In genomic region chr3:16950282-16950681, GRCh38 we compare ENCODE assay signal across 19 cellular contexts.
DNase-seq lines count a peak whose midpoint lies in the region; ATAC-seq and TF ChIP-seq lines count a peak whose summit lies in the region.
"Had no signal": no experiment of that assay in that cellular context is flagged by ENCODE, and none has a peak within 500 bp of the region (broad histone marks: within the 10 kb centered on the region; RNA-seq: fewer than 3 reads in every experiment).

No MANE protein-coding gene starts in this region.

- POLR2A ChIA-PET in activated CD8-positive, alpha-beta T cell treated with anti-CD3 and anti-CD28 coated beads for 36 hours (lab: Charles Lee): interaction anchor here (0.7 kb wide), 1 partner anchor 554 kb away, joined by 4 read pairs; no protein-coding TSS in a partner anchor
- POLR2A ChIA-PET in activated CD8-positive, alpha-beta T cell treated with anti-CD3 and anti-CD28 coated beads, Interleukin-2, amount 10 ng/mL, durations not matched to agents 7 days and 5 days (lab: Charles Lee): no interaction called here
- POLR2A ChIA-PET in naive thymus-derived CD8-positive, alpha-beta T cell (lab: Charles Lee): interaction anchor here (0.6 kb wide), 1 partner anchor 66 kb away, joined by 3 read pairs; no protein-coding TSS in a partner anchor

- no peak for DNase-seq in activated CD8-positive, alpha-beta T cell treated with anti-CD3 and anti-CD28 coated beads for 36 hours
- DNase-seq in activated CD8-positive, alpha-beta T cell treated with anti-CD3 and anti-CD28 coated beads, Interleukin-2, amount 10 ng/mL, durations not matched to agents 7 days and 5 days: no peak
- no peak for DNase-seq in central memory CD8-positive, alpha-beta T cell (ENCODE audit: low spot score in 2 of 2)
- no peak for DNase-seq in naive thymus-derived CD8-positive, alpha-beta T cell
- no peak for DNase-seq in stimulated activated effector memory CD8-positive, alpha-beta T cell treated with anti-CD3 and anti-CD28 coated beads, Interleukin-12 subunit alpha, Interleukin-12 subunit beta, amount 100 ng/mL, for 72 hours (ENCODE audit: low spot score in 2 of 2)
- DNase-seq in NCI-H1694 treated with DMSO at 0.1 percent for 48 hours (lab: John Stamatoyannopoulos, UW): no peak
- DNase-seq in prostate gland (ENCODE audit: low spot score): no peak
- no peak for DNase-seq in stimulated activated CD4-positive, alpha-beta T cell treated with anti-CD3 and anti-CD28 coated beads, Interleukin-15, amount 100 ng/mL, for 24 hours
- DNase-seq: Caco-2; CD4-positive, CD25-positive, alpha-beta regulatory T cell; CD8-positive, alpha-beta T cell; DMS153; DND-41; GOT3 had no signal

- H3K4me3 Mint-ChIP-seq in activated CD8-positive, alpha-beta T cell treated with anti-CD3 and anti-CD28 coated beads for 36 hours: no peak overlapping the region
- no peak overlapping the region for H3K4me3 Mint-ChIP-seq in activated CD8-positive, alpha-beta T cell treated with anti-CD3 and anti-CD28 coated beads, Interleukin-2, amount 10 ng/mL, durations not matched to agents 7 days and 5 days
- peak overlapping the region; percentile 8 for H3K4me3 Mint-ChIP-seq in central memory CD8-positive, alpha-beta T cell
- peak overlapping the region in 6 of 10 donors; percentile 36 to 66 (median 42) for H3K4me3 Mint-ChIP-seq in naive thymus-derived CD8-positive, alpha-beta T cell
- H3K4me3 Mint-ChIP-seq in stimulated activated effector memory CD8-positive, alpha-beta T cell treated with anti-CD3 and anti-CD28 coated beads, Interleukin-12 subunit alpha, Interleukin-12 subunit beta, amount 100 ng/mL, for 72 hours: no peak overlapping the region
- H3K4me3 Mint-ChIP-seq: B cell had no signal

- no peaks in the 10 kb centered on the region for H3K9me3 Mint-ChIP-seq in activated CD8-positive, alpha-beta T cell treated with anti-CD3 and anti-CD28 coated beads for 36 hours
- H3K9me3 Mint-ChIP-seq in activated CD8-positive, alpha-beta T cell treated with anti-CD3 and anti-CD28 coated beads, Interleukin-2, amount 10 ng/mL, durations not matched to agents 7 days and 5 days (ENCODE audit: insufficient read depth): no peaks in the 10 kb centered on the region
- H3K9me3 Mint-ChIP-seq in central memory CD8-positive, alpha-beta T cell: no peaks in the 10 kb centered on the region
- H3K9me3 Mint-ChIP-seq in naive thymus-derived CD8-positive, alpha-beta T cell: peaks cover 0 to 2% (median 0%) of the 10 kb centered on the region in 9 donors
- no peaks in the 10 kb centered on the region for H3K9me3 Mint-ChIP-seq in stimulated activated effector memory CD8-positive, alpha-beta T cell treated with anti-CD3 and anti-CD28 coated beads, Interleukin-12 subunit alpha, Interleukin-12 subunit beta, amount 100 ng/mL, for 72 hours
- H3K9me3 Mint-ChIP-seq: CD8-positive, alpha-beta T cell had no signal

- TF ChIP-seq CTCF in activated CD8-positive, alpha-beta T cell treated with anti-CD3 and anti-CD28 coated beads for 36 hours (IDR thresholded peaks at IDR 0.05): no peak
- no peak for TF ChIP-seq CTCF in prostate gland (IDR thresholded peaks at IDR 0.05)

- intact Hi-C loops in activated CD8-positive, alpha-beta T cell treated with anti-CD3 and anti-CD28 coated beads for 36 hours (cut with micrococcal nuclease): no loop called here
- intact Hi-C loops in prostate gland (cut with DNase I): no loop called here

- H3K4me1 ChIP-seq in prostate gland (replicated peaks): no peaks in the 10 kb centered on the region
- H3K4me1 ChIP-seq: BLaER1, Caco-2 had no signal

- no peaks in the 10 kb centered on the region for H3K27me3 Mint-ChIP-seq in activated CD8-positive, alpha-beta T cell treated with anti-CD3 and anti-CD28 coated beads for 36 hours
- H3K27me3 Mint-ChIP-seq in activated CD8-positive, alpha-beta T cell treated with anti-CD3 and anti-CD28 coated beads, Interleukin-2, amount 10 ng/mL, durations not matched to agents 7 days and 5 days (ENCODE audit: low read depth): no peaks in the 10 kb centered on the region
- H3K27me3 Mint-ChIP-seq in central memory CD8-positive, alpha-beta T cell: no peaks in the 10 kb centered on the region
- no peaks in the 10 kb centered on the region for H3K27me3 Mint-ChIP-seq in naive thymus-derived CD8-positive, alpha-beta T cell
- H3K27me3 Mint-ChIP-seq: B cell; CD4-positive, CD25-positive, alpha-beta regulatory T cell had no signal

- no peak overlapping the region for H3K27ac ChIP-seq in prostate gland
- H3K27ac ChIP-seq: 22Rv1, BLaER1, C4-2B had no signal

- H3K4me3 ChIP-seq in prostate gland: no peak overlapping the region
- H3K4me3 ChIP-seq: BLaER1, HAP-1 had no signal

- peaks cover 4% of the 10 kb centered on the region for H3K36me3 Mint-ChIP-seq in activated CD8-positive, alpha-beta T cell treated with anti-CD3 and anti-CD28 coated beads for 36 hours (ENCODE audit: low read depth)
- H3K36me3 Mint-ChIP-seq in activated CD8-positive, alpha-beta T cell treated with anti-CD3 and anti-CD28 coated beads, Interleukin-2, amount 10 ng/mL, durations not matched to agents 7 days and 5 days (ENCODE audit: low read depth): peaks cover 14% of the 10 kb centered on the region
- H3K36me3 Mint-ChIP-seq in central memory CD8-positive, alpha-beta T cell (ENCODE audit: insufficient read depth): peaks cover 1% of the 10 kb centered on the region
- H3K36me3 Mint-ChIP-seq in naive thymus-derived CD8-positive, alpha-beta T cell: peaks cover 0 to 7% (median 5%) of the 10 kb centered on the region in 3 donors
- H3K36me3 Mint-ChIP-seq in stimulated activated effector memory CD8-positive, alpha-beta T cell treated with anti-CD3 and anti-CD28 coated beads, Interleukin-12 subunit alpha, Interleukin-12 subunit beta, amount 100 ng/mL, for 72 hours: no peaks in the 10 kb centered on the region

- no peak for TF ChIP-seq POLR2A in prostate gland (IDR thresholded peaks at IDR 0.05)

- CTCF ChIA-PET in activated CD8-positive, alpha-beta T cell treated with anti-CD3 and anti-CD28 coated beads for 36 hours (lab: Charles Lee): no interaction called here
- CTCF ChIA-PET in activated CD8-positive, alpha-beta T cell treated with anti-CD3 and anti-CD28 coated beads, Interleukin-2, amount 10 ng/mL, durations not matched to agents 7 days and 5 days (lab: Charles Lee): no interaction called here

- 99% methylated on average over 2 of the region's 2 CpGs for WGBS in prostate gland

- H3K4me1 Mint-ChIP-seq in activated CD8-positive, alpha-beta T cell treated with anti-CD3 and anti-CD28 coated beads for 36 hours (ENCODE audit: low read depth): peaks cover 46% of the 10 kb centered on the region
- H3K4me1 Mint-ChIP-seq in activated CD8-positive, alpha-beta T cell treated with anti-CD3 and anti-CD28 coated beads, Interleukin-2, amount 10 ng/mL, durations not matched to agents 7 days and 5 days (ENCODE audit: low read depth): peaks cover 15% of the 10 kb centered on the region
- peaks cover 53% of the 10 kb centered on the region for H3K4me1 Mint-ChIP-seq in central memory CD8-positive, alpha-beta T cell
- H3K4me1 Mint-ChIP-seq in naive thymus-derived CD8-positive, alpha-beta T cell: peaks cover 24 to 59% (median 50%) of the 10 kb centered on the region in 4 donors
- peaks cover 50% of the 10 kb centered on the region for H3K4me1 Mint-ChIP-seq in stimulated activated effector memory CD8-positive, alpha-beta T cell treated with anti-CD3 and anti-CD28 coated beads, Interleukin-12 subunit alpha, Interleukin-12 subunit beta, amount 100 ng/mL, for 72 hours

- H3K27me3 ChIP-seq in prostate gland (replicated peaks; ENCODE audit: insufficient read depth): no peaks in the 10 kb centered on the region
- H3K27me3 ChIP-seq: BLaER1 had no signal

- no peaks in the 10 kb centered on the region for H3K36me3 ChIP-seq in prostate gland
- H3K36me3 ChIP-seq: BLaER1, HAP-1 had no signal

- peak overlapping the region; percentile 36 for H3K27ac Mint-ChIP-seq in activated CD8-positive, alpha-beta T cell treated with anti-CD3 and anti-CD28 coated beads for 36 hours
- H3K27ac Mint-ChIP-seq in activated CD8-positive, alpha-beta T cell treated with anti-CD3 and anti-CD28 coated beads, Interleukin-2, amount 10 ng/mL, durations not matched to agents 7 days and 5 days: no peak overlapping the region
- peak overlapping the region; percentile 19 for H3K27ac Mint-ChIP-seq in central memory CD8-positive, alpha-beta T cell (ENCODE audit: low read depth)
- H3K27ac Mint-ChIP-seq in naive thymus-derived CD8-positive, alpha-beta T cell: peak overlapping the region in 3 of 10 donors; percentile 0 to 57 (median 53)
- H3K27ac Mint-ChIP-seq in stimulated activated effector memory CD8-positive, alpha-beta T cell treated with anti-CD3 and anti-CD28 coated beads, Interleukin-12 subunit alpha, Interleukin-12 subunit beta, amount 100 ng/mL, for 72 hours: peak overlapping the region; percentile 4
- H3K27ac Mint-ChIP-seq: B cell; CD4-positive, CD25-positive, alpha-beta regulatory T cell; CD8-positive, alpha-beta T cell had no signal

- ATAC-seq in activated CD8-positive, alpha-beta T cell treated with anti-CD3 and anti-CD28 coated beads for 36 hours: no peak
- no peak for ATAC-seq in activated CD8-positive, alpha-beta T cell treated with anti-CD3 and anti-CD28 coated beads, Interleukin-2, amount 10 ng/mL, durations not matched to agents 7 days and 5 days
- no peak for ATAC-seq in central memory CD8-positive, alpha-beta T cell (replicated peaks; ENCODE audit: extremely low read depth, poor library complexity, severe bottlenecking)
- ATAC-seq in naive thymus-derived CD8-positive, alpha-beta T cell: no peak
- ATAC-seq in stimulated activated effector memory CD8-positive, alpha-beta T cell treated with anti-CD3 and anti-CD28 coated beads, Interleukin-12 subunit alpha, Interleukin-12 subunit beta, amount 100 ng/mL, for 72 hours: no peak
- ATAC-seq: CD8-positive, alpha-beta T cell had no signal

- no peaks in the 10 kb centered on the region for H3K9me3 ChIP-seq in prostate gland
- H3K9me3 ChIP-seq: Caco-2 had no signal

Comparison
In these comparisons a context has a peak if more than half of its experiments do, and no peak if none do; other contexts are left out.
1. H3K4me3 Mint-ChIP-seq: peak in central memory CD8-positive, alpha-beta T cell (single experiment) and naive thymus-derived CD8-positive, alpha-beta T cell (6 of 10); none in activated CD8-positive, alpha-beta T cell treated with anti-CD3 and anti-CD28 coated beads for 36 hours (single experiment), activated CD8-positive, alpha-beta T cell treated with anti-CD3 and anti-CD28 coated beads, Interleukin-2, amount 10 ng/mL, durations not matched to agents 7 days and 5 days (single experiment) and stimulated activated effector memory CD8-positive, alpha-beta T cell treated with anti-CD3 and anti-CD28 coated beads, Interleukin-12 subunit alpha, Interleukin-12 subunit beta, amount 100 ng/mL, for 72 hours (single experiment).